In the genomic region with DNA sequence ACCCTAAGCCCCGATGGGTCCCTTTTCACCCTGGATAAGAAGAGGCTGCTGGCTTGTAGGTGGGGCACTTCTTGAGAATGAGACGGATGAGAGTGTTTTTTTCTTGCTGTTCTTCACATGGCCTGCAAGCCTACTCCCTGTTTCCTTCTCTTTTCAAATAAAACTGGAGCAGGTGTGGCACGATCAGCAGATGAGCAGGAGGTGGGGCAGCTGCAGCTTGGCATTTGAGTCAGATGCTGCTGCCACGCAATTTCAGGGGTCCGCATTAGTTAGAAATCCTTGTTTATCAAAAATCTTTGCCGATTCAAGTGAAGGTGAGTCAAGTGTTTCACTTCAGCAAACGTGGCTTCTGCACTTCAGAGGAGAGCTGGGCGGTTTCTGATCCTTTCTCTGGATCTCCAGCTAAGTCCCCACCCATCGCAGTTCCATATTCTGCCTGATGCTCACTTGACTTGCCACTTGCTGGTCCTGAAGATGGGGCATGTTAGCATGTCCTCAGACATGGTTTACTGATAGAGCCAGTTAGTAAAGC, we compare ENCODE assay signal across 13 cellular contexts. TPM values are rescaled to one million over a fixed set of nuclear protein-coding genes. Genes with fewer than 3 reads are reported as not detected.
"Had no signal": no experiment of that assay in that cellular context is flagged by ENCODE, and none has a peak within 500 bp of the region (broad histone marks: within the 10 kb centered on the region; RNA-seq: fewer than 3 reads in every experiment).

No MANE protein-coding gene starts in this region.

- H3K36me3 Mint-ChIP-seq: activated naive CD8-positive, alpha-beta T cell; neural progenitor cell had no signal

- ATAC-seq: right lobe of liver; stimulated activated naive CD8-positive, alpha-beta T cell treated with anti-CD3 and anti-CD28 coated beads, Interleukin-15, amount 100 ng/mL, for 72 hours had no signal

- H3K27ac Mint-ChIP-seq: activated CD4-positive, alpha-beta T cell treated with anti-CD3 and anti-CD28 coated beads, Interleukin-2, amount 10 ng/mL, durations not matched to agents 24 days and 14 days; activated naive CD8-positive, alpha-beta T cell; neural progenitor cell; stimulated activated naive CD8-positive, alpha-beta T cell treated with anti-CD3 and anti-CD28 coated beads, Interleukin-15, amount 100 ng/mL, for 72 hours had no signal

- H3K4me3 Mint-ChIP-seq: activated CD4-positive, alpha-beta T cell treated with anti-CD3 and anti-CD28 coated beads, Interleukin-2, amount 10 ng/mL, durations not matched to agents 24 days and 14 days; activated naive CD8-positive, alpha-beta T cell; neural progenitor cell; stimulated activated naive CD8-positive, alpha-beta T cell treated with anti-CD3 and anti-CD28 coated beads, Interleukin-15, amount 100 ng/mL, for 72 hours had no signal

- H3K4me1 Mint-ChIP-seq: activated CD4-positive, alpha-beta T cell treated with anti-CD3 and anti-CD28 coated beads, Interleukin-2, amount 10 ng/mL, durations not matched to agents 24 days and 14 days; stimulated activated naive CD8-positive, alpha-beta T cell treated with anti-CD3 and anti-CD28 coated beads, Interleukin-15, amount 100 ng/mL, for 72 hours had no signal

- DNase-seq: activated CD4-positive, alpha-beta T cell treated with anti-CD3 and anti-CD28 coated beads, Interleukin-2, amount 10 ng/mL, durations not matched to agents 24 days and 14 days; activated CD4-positive, CD25-positive, alpha-beta regulatory T cell; activated gamma-delta T cell treated with Interleukin-2 at 50 U/mL for 16 hours; amniotic stem cell; right lobe of liver; stimulated activated CD4-positive, alpha-beta T cell treated with anti-CD3 and anti-CD28 coated beads, Interleukin-4, amount 100 ng/mL, for 4 hours; stimulated activated CD8-positive, alpha-beta memory T cell treated with anti-CD3 and anti-CD28 coated beads, Interleukin-4, amount 100 ng/mL, for 48 hours; stimulated activated naive CD8-positive, alpha-beta T cell treated with anti-CD3 and anti-CD28 coated beads, Interleukin-15, amount 100 ng/mL, for 72 hours; upper lobe of left lung had no signal

- H3K9me3 Mint-ChIP-seq: activated CD4-positive, alpha-beta T cell treated with anti-CD3 and anti-CD28 coated beads, Interleukin-2, amount 10 ng/mL, durations not matched to agents 24 days and 14 days; neural progenitor cell; stimulated activated naive CD8-positive, alpha-beta T cell treated with anti-CD3 and anti-CD28 coated beads, Interleukin-15, amount 100 ng/mL, for 72 hours had no signal

RNA-seq across cellular contexts. Expression of a gene that starts 20.8 kb away (rescaled TPM):
- total RNA-seq: osteocyte, smooth muscle cell had no signal
